18 cellular contexts compared by ENCODE assay signal in genomic region chr5:177385720-177386119, GRCh38. TPM values are rescaled to one million over a fixed set of nuclear protein-coding genes. Genes with fewer than 3 reads are reported as not detected.
A peak's percentile ranks its signal among the peaks of the same experiment; 100 is the strongest.
DNase-seq lines count a peak whose midpoint lies in the region; ATAC-seq and TF ChIP-seq lines count a peak whose summit lies in the region.
"Had no signal": no experiment of that assay in that cellular context is flagged by ENCODE, and none has a peak within 500 bp of the region (broad histone marks: within the 10 kb centered on the region; RNA-seq: fewer than 3 reads in every experiment).

No MANE protein-coding gene starts in this region.

- no peak for ATAC-seq in activated naive CD8-positive, alpha-beta T cell treated with anti-CD3 and anti-CD28 coated beads, Interleukin-2, amount 10 ng/mL, durations not matched to agents 7 days and 5 days (ENCODE audit: low read depth)
- ATAC-seq in activated T-helper 17 cell treated with anti-CD3 and anti-CD28 coated beads, Interleukin-2, amount 50 U/mL, for 72 hours (replicated peaks), result no peak
- no peak for ATAC-seq in natural killer cell
- ATAC-seq in left cardiac atrium, result no peak
- ATAC-seq: CD8-positive, alpha-beta T cell had no signal

- no peaks in the 10 kb centered on the region for H3K27me3 Mint-ChIP-seq in activated naive CD8-positive, alpha-beta T cell treated with anti-CD3 and anti-CD28 coated beads, Interleukin-2, amount 10 ng/mL, durations not matched to agents 7 days and 5 days
- H3K27me3 Mint-ChIP-seq in activated naive CD8-positive, alpha-beta T cell treated with anti-CD3 and anti-CD28 coated beads for 36 hours, result no peaks in the 10 kb centered on the region
- no peaks in the 10 kb centered on the region for H3K27me3 Mint-ChIP-seq in activated T-helper 17 cell treated with anti-CD3 and anti-CD28 coated beads, Interleukin-2, amount 50 U/mL, for 72 hours
- peaks cover 2 to 5% of the 10 kb centered on the region in 2 donors for H3K27me3 Mint-ChIP-seq in natural killer cell (ENCODE audit: low read depth in 2 of 2)

- no peaks in the 10 kb centered on the region for H3K36me3 ChIP-seq in ovary
- H3K36me3 ChIP-seq: HAP-1 had no signal

- no peaks in the 10 kb centered on the region for H3K9me3 Mint-ChIP-seq in activated naive CD8-positive, alpha-beta T cell treated with anti-CD3 and anti-CD28 coated beads, Interleukin-2, amount 10 ng/mL, durations not matched to agents 7 days and 5 days
- H3K9me3 Mint-ChIP-seq in activated naive CD8-positive, alpha-beta T cell treated with anti-CD3 and anti-CD28 coated beads for 36 hours, result no peaks in the 10 kb centered on the region
- H3K9me3 Mint-ChIP-seq in activated T-helper 17 cell treated with anti-CD3 and anti-CD28 coated beads, Interleukin-2, amount 50 U/mL, for 72 hours, result no peaks in the 10 kb centered on the region
- no peaks in the 10 kb centered on the region for H3K9me3 Mint-ChIP-seq in natural killer cell
- H3K9me3 Mint-ChIP-seq: CD8-positive, alpha-beta T cell; HFFc6 had no signal

- H3K9me3 ChIP-seq in ovary, result no peaks in the 10 kb centered on the region
- H3K9me3 ChIP-seq: Caco-2, HAP-1 had no signal

- intact Hi-C loops in natural killer cell (cut with micrococcal nuclease), result no loop called here
- intact Hi-C loops in left cardiac atrium (cut with DNase I), result loop anchor here in 1 of 2 donors (5.0 kb wide), 1 partner anchor 117 kb away; no protein-coding TSS in a partner anchor
- intact Hi-C loops in ovary (cut with DNase I), result loop anchor here in 2 of 4 donors (10.0 kb wide), 2 partner anchors 271 to 789 kb away; no protein-coding TSS in a partner anchor

- no peak overlapping the region for H3K4me3 ChIP-seq in ovary
- H3K4me3 ChIP-seq: HAP-1 had no signal

- H3K36me3 Mint-ChIP-seq in activated naive CD8-positive, alpha-beta T cell treated with anti-CD3 and anti-CD28 coated beads, Interleukin-2, amount 10 ng/mL, durations not matched to agents 7 days and 5 days, result no peaks in the 10 kb centered on the region
- no peaks in the 10 kb centered on the region for H3K36me3 Mint-ChIP-seq in activated naive CD8-positive, alpha-beta T cell treated with anti-CD3 and anti-CD28 coated beads for 36 hours
- H3K36me3 Mint-ChIP-seq in activated T-helper 17 cell treated with anti-CD3 and anti-CD28 coated beads, Interleukin-2, amount 50 U/mL, for 72 hours (ENCODE audit: low read depth), result no peaks in the 10 kb centered on the region
- no peaks in the 10 kb centered on the region for H3K36me3 Mint-ChIP-seq in natural killer cell
- H3K36me3 Mint-ChIP-seq: CD8-positive, alpha-beta T cell had no signal

- H3K27me3 ChIP-seq in ovary, result no peaks in the 10 kb centered on the region

- POLR2A ChIA-PET in activated naive CD8-positive, alpha-beta T cell treated with anti-CD3 and anti-CD28 coated beads, Interleukin-2, amount 10 ng/mL, durations not matched to agents 7 days and 5 days (lab: Charles Lee), result no interaction called here

- no peaks in the 10 kb centered on the region for H3K4me1 ChIP-seq in ovary (ENCODE audit: insufficient read depth)
- H3K4me1 ChIP-seq: HAP-1 had no signal

- TF ChIP-seq CTCF in natural killer cell (IDR thresholded peaks at IDR 0.05) (no peak), ovary (IDR thresholded peaks at IDR 0.05) (no peak)

- DNase-seq in activated naive CD8-positive, alpha-beta T cell treated with anti-CD3 and anti-CD28 coated beads, Interleukin-2, amount 10 ng/mL, durations not matched to agents 7 days and 5 days, result no peak
- no peak for DNase-seq in activated naive CD8-positive, alpha-beta T cell treated with anti-CD3 and anti-CD28 coated beads for 36 hours
- DNase-seq in natural killer cell, result no peak
- no peak for DNase-seq in left cardiac atrium
- no peak for DNase-seq in ovary
- no peak for DNase-seq in DMS 273 (lab: John Stamatoyannopoulos, UW; ENCODE audit: unreplicated experiment)
- DNase-seq in NCI-H748 (lab: John Stamatoyannopoulos, UW; ENCODE audit: unreplicated experiment), result no peak
- DNase-seq: 8988T; AML-193; C1 segment of cervical spinal cord; Caco-2; CD8-positive, alpha-beta T cell; DMS53; GF-D8; HFFc6 had no signal

- H3K4me3 Mint-ChIP-seq in activated naive CD8-positive, alpha-beta T cell treated with anti-CD3 and anti-CD28 coated beads, Interleukin-2, amount 10 ng/mL, durations not matched to agents 7 days and 5 days, result peak overlapping the region; percentile 41
- no peak overlapping the region for H3K4me3 Mint-ChIP-seq in activated naive CD8-positive, alpha-beta T cell treated with anti-CD3 and anti-CD28 coated beads for 36 hours
- H3K4me3 Mint-ChIP-seq in activated T-helper 17 cell treated with anti-CD3 and anti-CD28 coated beads, Interleukin-2, amount 50 U/mL, for 72 hours, result peak overlapping the region; percentile 43
- peak overlapping the region; percentile 2 for H3K4me3 Mint-ChIP-seq in natural killer cell
- H3K4me3 Mint-ChIP-seq: CD8-positive, alpha-beta T cell; HFFc6 had no signal

- H3K27ac ChIP-seq in ovary, result no peak overlapping the region

- TF ChIP-seq EP300 in ovary (IDR thresholded peaks at IDR 0.05), result no peak

- WGBS in ovary, 3 donors, result 58 to 63% (median 63%) methylated on average over 11 of the region's 11 CpGs

- TF ChIP-seq POLR2A in ovary (IDR thresholded peaks at IDR 0.05), result no peak

- peaks cover 37% of the 10 kb centered on the region for H3K4me1 Mint-ChIP-seq in activated naive CD8-positive, alpha-beta T cell treated with anti-CD3 and anti-CD28 coated beads, Interleukin-2, amount 10 ng/mL, durations not matched to agents 7 days and 5 days
- H3K4me1 Mint-ChIP-seq in activated naive CD8-positive, alpha-beta T cell treated with anti-CD3 and anti-CD28 coated beads for 36 hours, result peaks cover 37% of the 10 kb centered on the region
- peaks cover 34% of the 10 kb centered on the region for H3K4me1 Mint-ChIP-seq in activated T-helper 17 cell treated with anti-CD3 and anti-CD28 coated beads, Interleukin-2, amount 50 U/mL, for 72 hours
- peaks cover 31 to 39% of the 10 kb centered on the region in 2 donors for H3K4me1 Mint-ChIP-seq in natural killer cell

- H3K27ac Mint-ChIP-seq in activated naive CD8-positive, alpha-beta T cell treated with anti-CD3 and anti-CD28 coated beads, Interleukin-2, amount 10 ng/mL, durations not matched to agents 7 days and 5 days, result no peak overlapping the region
- H3K27ac Mint-ChIP-seq in activated naive CD8-positive, alpha-beta T cell treated with anti-CD3 and anti-CD28 coated beads for 36 hours, result no peak overlapping the region
- H3K27ac Mint-ChIP-seq in activated T-helper 17 cell treated with anti-CD3 and anti-CD28 coated beads, Interleukin-2, amount 50 U/mL, for 72 hours, result no peak overlapping the region
- peak overlapping the region in 1 of 2 donors; percentile 68 for H3K27ac Mint-ChIP-seq in natural killer cell
- H3K27ac Mint-ChIP-seq: CD8-positive, alpha-beta T cell; HFFc6 had no signal

RNA-seq across cellular contexts. Expression of gene SLC34A1, which starts 1.5 kb away (rescaled TPM):
- 1 to 10 TPM; 1.9 to 2.1 TPM for total RNA-seq in activated naive CD8-positive, alpha-beta T cell treated with anti-CD3 and anti-CD28 coated beads, Interleukin-2, amount 10 ng/mL, durations not matched to agents 7 days and 5 days
- not detected for total RNA-seq in activated naive CD8-positive, alpha-beta T cell treated with anti-CD3 and anti-CD28 coated beads for 36 hours
- 1 to 10 TPM in 1 of 2 donors, under 1 TPM in 1; 0.56 to 1.1 TPM for total RNA-seq in activated T-helper 17 cell treated with anti-CD3 and anti-CD28 coated beads, Interleukin-2, amount 50 U/mL, for 72 hours
- total RNA-seq in natural killer cell (under 1 TPM; 0.50 to 0.66 (median 0.63) TPM), left cardiac atrium (not detected), ovary (not detected)
- polyA plus RNA-seq in ovary, result not detected
- total RNA-seq: Caco-2; CD8-positive, alpha-beta T cell; H1; HFFc6 had no signal
- polyA plus RNA-seq: H1 had no signal

RNA-seq across cellular contexts. Expression of gene PFN3, which starts 14.7 kb away (rescaled TPM):
- not detected for total RNA-seq in activated naive CD8-positive, alpha-beta T cell treated with anti-CD3 and anti-CD28 coated beads, Interleukin-2, amount 10 ng/mL, durations not matched to agents 7 days and 5 days
- total RNA-seq in activated naive CD8-positive, alpha-beta T cell treated with anti-CD3 and anti-CD28 coated beads for 36 hours, result not detected
- total RNA-seq in activated T-helper 17 cell treated with anti-CD3 and anti-CD28 coated beads, Interleukin-2, amount 50 U/mL, for 72 hours, result not detected
- total RNA-seq in natural killer cell, result not detected
- total RNA-seq in left cardiac atrium, result not detected
- not detected for total RNA-seq in ovary
- not detected for polyA plus RNA-seq in ovary
- total RNA-seq: Caco-2; CD8-positive, alpha-beta T cell; H1; HFFc6 had no signal
- polyA plus RNA-seq: H1 had no signal

RNA-seq across cellular contexts. Expression of gene F12, which starts 23.6 kb away (rescaled TPM):
- total RNA-seq in activated naive CD8-positive, alpha-beta T cell treated with anti-CD3 and anti-CD28 coated beads, Interleukin-2, amount 10 ng/mL, durations not matched to agents 7 days and 5 days, result 1 to 10 TPM; 2.2 to 2.8 TPM
- 1 to 10 TPM; 5.6 TPM for total RNA-seq in activated naive CD8-positive, alpha-beta T cell treated with anti-CD3 and anti-CD28 coated beads for 36 hours
- 1 to 10 TPM; 3.7 to 4.6 TPM for total RNA-seq in activated T-helper 17 cell treated with anti-CD3 and anti-CD28 coated beads, Interleukin-2, amount 50 U/mL, for 72 hours
- total RNA-seq in natural killer cell, result 1 to 10 TPM in 1 of 3 donors, under 1 TPM in 2; 0.66 to 1.7 (median 0.93) TPM
- under 1 TPM; 0.27 to 0.39 TPM for total RNA-seq in left cardiac atrium
- total RNA-seq in ovary, result 1 to 10 TPM in 1 of 7 donors, under 1 TPM in 1, not detected in 5; 0.28 to 1.7 TPM
- not detected for polyA plus RNA-seq in ovary
- total RNA-seq: CD8-positive, alpha-beta T cell had no signal

RNA-seq across cellular contexts. Expression of gene RGS14, which starts 28.0 kb away (rescaled TPM):
- 100 to 1,000 TPM; 113 to 124 TPM for total RNA-seq in activated naive CD8-positive, alpha-beta T cell treated with anti-CD3 and anti-CD28 coated beads, Interleukin-2, amount 10 ng/mL, durations not matched to agents 7 days and 5 days
- total RNA-seq in activated naive CD8-positive, alpha-beta T cell treated with anti-CD3 and anti-CD28 coated beads for 36 hours, result 10 to 100 TPM; 38.9 to 41.2 TPM
- 100 to 1,000 TPM in 1 of 2 donors, 10 to 100 TPM in 1; 45.5 to 102 TPM for total RNA-seq in activated T-helper 17 cell treated with anti-CD3 and anti-CD28 coated beads, Interleukin-2, amount 50 U/mL, for 72 hours
- 10 to 100 TPM; 57.3 to 87.0 (median 66.1) TPM for total RNA-seq in natural killer cell
- total RNA-seq in left cardiac atrium, result 1 to 10 TPM; 3.7 to 4.7 TPM
- total RNA-seq in ovary, result 10 to 100 TPM in 1 of 7 donors, 1 to 10 TPM in 6; 4.0 to 27.0 (median 8.0) TPM
- 1 to 10 TPM in 1 of 2 donors, under 1 TPM in 1; 0.73 to 6.2 TPM for polyA plus RNA-seq in ovary

RNA-seq across cellular contexts. Expression of gene LMAN2, which starts 34.3 kb away (rescaled TPM):
- 100 to 1,000 TPM; 110 to 116 TPM for total RNA-seq in activated naive CD8-positive, alpha-beta T cell treated with anti-CD3 and anti-CD28 coated beads, Interleukin-2, amount 10 ng/mL, durations not matched to agents 7 days and 5 days
- total RNA-seq in activated naive CD8-positive, alpha-beta T cell treated with anti-CD3 and anti-CD28 coated beads for 36 hours, result 10 to 100 TPM; 91.5 to 92.1 TPM
- 100 to 1,000 TPM in 1 of 2 donors, 10 to 100 TPM in 1; 94.3 to 122 TPM for total RNA-seq in activated T-helper 17 cell treated with anti-CD3 and anti-CD28 coated beads, Interleukin-2, amount 50 U/mL, for 72 hours
- 100 to 1,000 TPM; 112 to 124 (median 114) TPM for total RNA-seq in natural killer cell
- total RNA-seq in left cardiac atrium, result 10 to 100 TPM; 76.4 to 77.7 TPM
- 100 to 1,000 TPM in 2 of 7 donors, 10 to 100 TPM in 5; 63.5 to 154 (median 93.5) TPM for total RNA-seq in ovary
- 100 to 1,000 TPM in 1 of 2 donors, 10 to 100 TPM in 1; 85.0 to 142 TPM for polyA plus RNA-seq in ovary
